Comparison of ENCODE assay signal across 18 cellular contexts in the genomic region with DNA sequence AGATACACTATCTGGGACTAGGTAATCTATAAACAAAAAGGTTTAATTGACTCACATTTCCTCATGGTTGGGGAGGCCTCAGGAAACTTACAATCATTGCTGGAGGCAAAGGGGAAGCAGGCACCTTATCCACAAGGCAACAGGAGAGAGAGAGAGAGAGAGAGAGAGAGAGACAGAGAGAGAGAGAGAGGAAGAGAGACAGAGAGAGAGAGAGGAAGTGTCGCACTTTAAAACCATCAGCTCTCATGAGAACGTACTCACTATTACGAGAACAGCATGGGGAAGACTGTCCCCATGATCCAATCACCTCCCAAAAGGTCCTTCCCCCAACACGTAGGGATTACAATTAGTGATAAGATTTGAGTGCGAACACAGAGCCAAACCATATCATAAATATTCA.
DNase-seq lines count a peak whose midpoint lies in the region; ATAC-seq and TF ChIP-seq lines count a peak whose summit lies in the region.
"Had no signal": no experiment of that assay in that cellular context is flagged by ENCODE, and none has a peak within 500 bp of the region (broad histone marks: within the 10 kb centered on the region; RNA-seq: fewer than 3 reads in every experiment).

No MANE protein-coding gene starts in this region.

- no peak overlapping the region for H4K5ac ChIP-seq in mesendoderm (ENCODE audit: low read length)

- H3K4me2 ChIP-seq in mesendoderm (ENCODE audit: low read length), result no peak overlapping the region
- H3K4me2 ChIP-seq: PC-9 had no signal

- no peak for DNase-seq in CD14-positive monocyte (ENCODE audit: low spot score)
- DNase-seq in T-cell, result no peak
- DNase-seq in mesendoderm, result peak; percentile 70
- DNase-seq in SHP77 treated with DMSO at 0.1 percent for 48 hours (lab: John Stamatoyannopoulos, UW), result no peak
- no peak for DNase-seq in activated CD4-positive, alpha-beta T cell treated with anti-CD3 and anti-CD28 coated beads for 36 hours
- DNase-seq in lower lobe of right lung, result no peak
- DNase-seq: ACHN, COR-L47, GDM1, H9, NCI-H1417, NCI-H187, NCI-H2107, NCI-H510A, NCI-H748 treated with DMSO at 0.1 percent for 48 hours, PC-9, SJCRH30 had no signal

- CTCF ChIA-PET in HEK293 (lab: Yijun Ruan, JAX) (no interaction called here), T-cell (lab: Charles Lee) (interaction anchor here (0.7 kb wide), 2 partner anchors 353 to 543 kb away, joined by 3 read pairs; no protein-coding TSS in a partner anchor)
- CTCF ChIA-PET in activated CD4-positive, alpha-beta T cell treated with anti-CD3 and anti-CD28 coated beads for 36 hours (lab: Charles Lee), result no interaction called here

- no peak overlapping the region for H3K4me3 ChIP-seq in HEK293 (ENCODE audit: low read depth, low read length)
- H3K4me3 ChIP-seq in mesendoderm (ENCODE audit: low read length), result no peak overlapping the region
- no peak overlapping the region for H3K4me3 ChIP-seq in lower lobe of right lung
- H3K4me3 ChIP-seq: PC-9, SJCRH30 had no signal

- POLR2A ChIA-PET in HEK293 (lab: Yijun Ruan, JAX), result no interaction called here
- POLR2A ChIA-PET in T-cell (lab: Charles Lee), result no interaction called here
- POLR2A ChIA-PET in activated CD4-positive, alpha-beta T cell treated with anti-CD3 and anti-CD28 coated beads for 36 hours (lab: Charles Lee), result no interaction called here

- no peaks in the 10 kb centered on the region for H3K27me3 ChIP-seq in mesendoderm (ENCODE audit: insufficient read depth, low read length, poor library complexity)
- no peaks in the 10 kb centered on the region for H3K27me3 ChIP-seq in lower lobe of right lung (ENCODE audit: low read depth)
- H3K27me3 ChIP-seq: SJCRH30 had no signal

- H3K4me1 Mint-ChIP-seq in CD14-positive monocyte (peaks cover 20% of the 10 kb centered on the region), T-cell (peaks cover 12 to 29% (median 23%) of the 10 kb centered on the region in 3 donors)
- H3K4me1 Mint-ChIP-seq in activated CD4-positive, alpha-beta T cell treated with anti-CD3 and anti-CD28 coated beads for 36 hours, result peaks cover 3% of the 10 kb centered on the region

- H2AK5ac ChIP-seq in mesendoderm (ENCODE audit: low read length), result no peak overlapping the region

- no peak overlapping the region for H2BK120ac ChIP-seq in mesendoderm (ENCODE audit: low read depth, low read length)

- H3K27me3 Mint-ChIP-seq in CD14-positive monocyte (ENCODE audit: low read depth in 3 of 3), result peaks cover 0 to 4% (median 0%) of the 10 kb centered on the region in 3 donors
- no peaks in the 10 kb centered on the region for H3K27me3 Mint-ChIP-seq in T-cell
- H3K27me3 Mint-ChIP-seq in activated CD4-positive, alpha-beta T cell treated with anti-CD3 and anti-CD28 coated beads for 36 hours, result no peaks in the 10 kb centered on the region

- H3K36me3 ChIP-seq in HEK293 (ENCODE audit: control insufficient read depth in 2 of 2, insufficient read depth in 1 of 2, low read length in 2 of 2) (no peaks in the 10 kb centered on the region), mesendoderm (ENCODE audit: control insufficient read depth, insufficient read depth, low read length) (no peaks in the 10 kb centered on the region), lower lobe of right lung (no peaks in the 10 kb centered on the region)
- H3K36me3 ChIP-seq: SJCRH30 had no signal

- intact Hi-C loops in CD14-positive monocyte (cut with micrococcal nuclease) (no loop called here), lower lobe of right lung (cut with DNase I) (no loop called here)
- intact Hi-C loops in activated CD4-positive, alpha-beta T cell treated with anti-CD3 and anti-CD28 coated beads for 36 hours (cut with DNase I, micrococcal nuclease), result no loop called here

- H3K9ac ChIP-seq in mesendoderm (ENCODE audit: low read length), result no peak overlapping the region

- no peak overlapping the region for H3K4me3 Mint-ChIP-seq in CD14-positive monocyte
- peak overlapping the region in 2 of 3 donors; percentile 37 to 61 for H3K4me3 Mint-ChIP-seq in T-cell
- no peak overlapping the region for H3K4me3 Mint-ChIP-seq in activated CD4-positive, alpha-beta T cell treated with anti-CD3 and anti-CD28 coated beads for 36 hours
- H3K4me3 Mint-ChIP-seq: H9 had no signal

- H3K18ac ChIP-seq in mesendoderm (ENCODE audit: low read length), result no peak overlapping the region

- ATAC-seq in T-cell (replicated peaks in 1 of 4), result no peak
- ATAC-seq in activated CD4-positive, alpha-beta T cell treated with anti-CD3 and anti-CD28 coated beads for 36 hours, result no peak
- no peak for ATAC-seq in lower lobe of right lung

- no peak overlapping the region for H4K8ac ChIP-seq in mesendoderm (ENCODE audit: low read depth, low read length)

- no peak for TF ChIP-seq CTCF in CD14-positive monocyte (IDR thresholded peaks at IDR 0.05)
- TF ChIP-seq CTCF in HEK293 (tag by site-specific recombination; IDR thresholded peaks at IDR 0.05), result no peak
- TF ChIP-seq CTCF in lower lobe of right lung (IDR thresholded peaks at IDR 0.05), result no peak

- no peak overlapping the region for H2BK5ac ChIP-seq in mesendoderm (ENCODE audit: low read length)

- no peak overlapping the region for H2BK15ac ChIP-seq in mesendoderm (replicated peaks; ENCODE audit: low read depth)

- no peak overlapping the region for H3K4ac ChIP-seq in mesendoderm (ENCODE audit: low read depth, low read length)

- H3K4me1 ChIP-seq in HEK293 (ENCODE audit: control insufficient read depth, insufficient read depth, low read length), result no peaks in the 10 kb centered on the region
- H3K4me1 ChIP-seq in mesendoderm (ENCODE audit: control insufficient read depth, low read depth, low read length), result no peaks in the 10 kb centered on the region
- no peaks in the 10 kb centered on the region for H3K4me1 ChIP-seq in lower lobe of right lung
- H3K4me1 ChIP-seq: SJCRH30 had no signal

- peak overlapping the region in 6 of 7 donors; percentile 23 to 88 (median 62) for H3K27ac Mint-ChIP-seq in CD14-positive monocyte
- peak overlapping the region; percentile 60 to 74 for H3K27ac Mint-ChIP-seq in T-cell
- no peak overlapping the region for H3K27ac Mint-ChIP-seq in activated CD4-positive, alpha-beta T cell treated with anti-CD3 and anti-CD28 coated beads for 36 hours
- H3K27ac Mint-ChIP-seq: H9 had no signal

- H3K79me1 ChIP-seq in mesendoderm (ENCODE audit: low read length), result no peaks in the 10 kb centered on the region

- H3K36me3 Mint-ChIP-seq in CD14-positive monocyte (no peaks in the 10 kb centered on the region), T-cell (no peaks in the 10 kb centered on the region)
- H3K36me3 Mint-ChIP-seq in activated CD4-positive, alpha-beta T cell treated with anti-CD3 and anti-CD28 coated beads for 36 hours (ENCODE audit: low read depth), result no peaks in the 10 kb centered on the region

- H3K27ac ChIP-seq in HEK293 (ENCODE audit: extremely low read depth, low read depth, low read length) (no peak overlapping the region), mesendoderm (ENCODE audit: low read depth, low read length) (no peak overlapping the region), lower lobe of right lung (no peak overlapping the region)
- H3K27ac ChIP-seq: PC-9, SJCRH30 had no signal

- H3K23ac ChIP-seq in mesendoderm (ENCODE audit: low read length), result no peak overlapping the region

- no CpG with 5 or more reads among the region's 5 CpGs for WGBS in mesendoderm (ENCODE audit: extremely low coverage, insufficient coverage, low lambda C conversion rate)

- no peak overlapping the region for H3K56ac ChIP-seq in mesendoderm (ENCODE audit: low read length)

- H3K79me2 ChIP-seq in mesendoderm (ENCODE audit: control insufficient read depth, insufficient read depth, low read length), result no peaks in the 10 kb centered on the region

- H3K9me3 Mint-ChIP-seq in CD14-positive monocyte (peaks cover 0 to 6% (median 3%) of the 10 kb centered on the region in 7 donors), T-cell (peaks cover 0 to 11% (median 0%) of the 10 kb centered on the region in 3 donors)
- H3K9me3 Mint-ChIP-seq in activated CD4-positive, alpha-beta T cell treated with anti-CD3 and anti-CD28 coated beads for 36 hours (ENCODE audit: low read depth), result peaks cover 2% of the 10 kb centered on the region

- no peaks in the 10 kb centered on the region for H3K9me3 ChIP-seq in HEK293 (ENCODE audit: control insufficient read depth, insufficient read depth, low read depth, low read length)
- no peaks in the 10 kb centered on the region for H3K9me3 ChIP-seq in lower lobe of right lung
- H3K9me3 ChIP-seq: SJCRH30 had no signal

TF ChIP-seq in HEK293, 187 proteins besides CTCF, POLR2A, EP300 and RAD21:
- TF ChIP-seq ZNF596 (tag by site-specific recombination; IDR thresholded peaks at IDR 0.05) (peak; percentile 86), ZNF404 (tag by site-specific recombination; IDR thresholded peaks at IDR 0.05) (no peak), TCF7L2 (IDR thresholded peaks at IDR 0.05; ENCODE audit: borderline replicate concordance, low read depth, low read length) (no peak), TRIM28 (IDR thresholded peaks at IDR 0.05; ENCODE audit: borderline replicate concordance, low read length) (0 out of 2 replicates have a peak, but pooled peaks have one; percentile 59)

Comparison
In these comparisons a context has a peak if more than half of its experiments do, and no peak if none do; other contexts are left out.
1. H3K4me3 Mint-ChIP-seq: peak in T-cell (2 of 3); none in CD14-positive monocyte (0 of 2) and activated CD4-positive, alpha-beta T cell treated with anti-CD3 and anti-CD28 coated beads for 36 hours (single experiment).
2. CTCF ChIA-PET loops: an anchor here in T-cell (0.7 kb wide); none called in HEK293 and activated CD4-positive, alpha-beta T cell treated with anti-CD3 and anti-CD28 coated beads for 36 hours.